10 cellular contexts compared by ENCODE assay signal in the genomic region with DNA sequence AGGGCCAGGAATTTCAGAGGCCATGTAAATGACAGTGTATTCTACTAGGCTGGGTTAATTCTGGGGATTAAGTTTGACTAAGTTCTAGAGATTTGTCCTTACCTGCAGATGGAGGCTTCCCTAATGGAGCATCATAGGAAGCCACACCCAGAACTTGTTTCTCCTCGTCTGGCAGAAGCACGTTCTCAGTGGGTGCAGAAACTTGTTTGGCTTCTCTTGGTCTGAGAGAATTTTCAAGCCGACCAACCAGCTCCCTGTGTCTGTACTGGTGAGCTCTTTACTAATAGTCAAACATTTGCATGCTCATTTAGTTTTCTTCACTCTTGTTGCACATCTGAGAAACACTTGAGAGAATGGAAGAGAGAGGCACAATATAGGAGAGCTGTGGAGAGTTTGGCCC. TPM values are rescaled to one million over a fixed set of nuclear protein-coding genes. Genes with fewer than 3 reads are reported as not detected.
DNase-seq lines count a peak whose midpoint lies in the region; ATAC-seq and TF ChIP-seq lines count a peak whose summit lies in the region.
"Had no signal": no experiment of that assay in that cellular context is flagged by ENCODE, and none has a peak within 500 bp of the region (broad histone marks: within the 10 kb centered on the region; RNA-seq: fewer than 3 reads in every experiment).

No MANE protein-coding gene starts in this region.

- H3K4me1 ChIP-seq in adrenal gland (replicated peaks in 1 of 2): no peaks in the 10 kb centered on the region

- H3K27me3 Mint-ChIP-seq in nephron (ENCODE audit: low read depth): no peaks in the 10 kb centered on the region

- H3K9me3 ChIP-seq in adrenal gland (replicated peaks in 1 of 3): no peaks in the 10 kb centered on the region

- intact Hi-C loops in adrenal gland (cut with DNase I): loop anchor here (10.0 kb wide), 1 partner anchor 81 kb away; no protein-coding TSS in a partner anchor

- TF ChIP-seq POLR2A in adrenal gland (IDR thresholded peaks at IDR 0.05) (no peak), GM18505 (IDR thresholded peaks at IDR 0.05; ENCODE audit: borderline replicate concordance, extremely low read depth, insufficient read depth, insufficient read length) (no peak)

- H3K4me3 ChIP-seq in GM12865 (ENCODE audit: low read depth, low read length) (0 out of 2 replicates have a peak overlapping the region, but pooled peaks have one; percentile 45), adrenal gland (no peak overlapping the region)

- 76 to 92% (median 83%) methylated on average over 3 of the region's 3 CpGs for WGBS in adrenal gland, 4 donors

- no peaks in the 10 kb centered on the region for H3K36me3 ChIP-seq in adrenal gland (replicated peaks in 1 of 2)

- H3K27ac Mint-ChIP-seq in nephron: peak overlapping the region; percentile 98 to 99 (median 99)

- ATAC-seq in HG02798 (IDR thresholded peaks at IDR 0.05; ENCODE audit: poor library complexity, unreplicated experiment) (peak; percentile 41), GM18505 (IDR thresholded peaks at IDR 0.05; ENCODE audit: unreplicated experiment) (no peak), HG03159 (IDR thresholded peaks at IDR 0.05; ENCODE audit: unreplicated experiment) (no peak)

- peak; percentile 54 for DNase-seq in GM12865 (ENCODE audit: low read depth)
- DNase-seq in adrenal gland: no peak
- DNase-seq in HEK293T (ENCODE audit: extremely low spot score): no peak
- no peak for DNase-seq in DMS79 treated with DMSO at 0.1 percent for 48 hours (lab: John Stamatoyannopoulos, UW)
- DNase-seq: GDM1, NCI-H774 had no signal

- no peaks in the 10 kb centered on the region for H3K36me3 Mint-ChIP-seq in nephron (ENCODE audit: low read depth)

- POLR2A ChIA-PET in HEK293T (lab: Yijun Ruan, JAX): interaction anchor here (1.7 to 2.3 kb wide), 2 partner anchors 9 to 21 kb away, joined by 5 to 16 read pairs; partner anchors contain the start of gene COMMD8

- CTCF ChIA-PET in HEK293T (lab: Yijun Ruan, JAX): no interaction called here

- H3K4me3 Mint-ChIP-seq in nephron: peak overlapping the region; percentile 60 to 94 (median 82)

- no peak for TF ChIP-seq CTCF in GM12865 (IDR thresholded peaks at IDR 0.05; ENCODE audit: insufficient read depth, low read depth, low read length, missing control alignments)
- TF ChIP-seq CTCF in adrenal gland (IDR thresholded peaks at IDR 0.05): no peak
- TF ChIP-seq CTCF in nephron (IDR thresholded peaks at IDR 0.05; ENCODE audit: unreplicated experiment in 3 of 3): no peak

- peaks cover 13% of the 10 kb centered on the region for H3K4me1 Mint-ChIP-seq in nephron

- H3K27ac ChIP-seq in adrenal gland: peak overlapping the region in 3 of 5 donors; percentile 80 to 97 (median 93)

- H3K9me3 Mint-ChIP-seq in nephron: no peaks in the 10 kb centered on the region

- no peaks in the 10 kb centered on the region for H3K27me3 ChIP-seq in adrenal gland

TF ChIP-seq in HEK293T, 16 proteins besides CTCF, POLR2A, EP300 and RAD21:
- TF ChIP-seq SUZ12 (IDR thresholded peaks at IDR 0.05) (no peak), TARDBP (IDR thresholded peaks at IDR 0.05) (no peak), ARNT (IDR thresholded peaks at IDR 0.05) (no peak), LEF1 (IDR thresholded peaks at IDR 0.05; ENCODE audit: borderline replicate concordance) (no peak), FOXM1 (IDR thresholded peaks at IDR 0.05; ENCODE audit: borderline replicate concordance) (no peak), ELF4 (IDR thresholded peaks at IDR 0.05) (no peak), FOXA1 (IDR thresholded peaks at IDR 0.05) (no peak), HDGF (IDR thresholded peaks at IDR 0.05; ENCODE audit: borderline replicate concordance) (no peak), FOXK2 (IDR thresholded peaks at IDR 0.05) (no peak), SP1 (IDR thresholded peaks at IDR 0.05) (no peak), CTBP1 (IDR thresholded peaks at IDR 0.05; ENCODE audit: borderline replicate concordance) (no peak), ZNF384 (IDR thresholded peaks at IDR 0.05) (no peak), L3MBTL2 (conservative IDR thresholded peaks at IDR 0.05) (no peak)
- TF ChIP-seq, protein P1, sequence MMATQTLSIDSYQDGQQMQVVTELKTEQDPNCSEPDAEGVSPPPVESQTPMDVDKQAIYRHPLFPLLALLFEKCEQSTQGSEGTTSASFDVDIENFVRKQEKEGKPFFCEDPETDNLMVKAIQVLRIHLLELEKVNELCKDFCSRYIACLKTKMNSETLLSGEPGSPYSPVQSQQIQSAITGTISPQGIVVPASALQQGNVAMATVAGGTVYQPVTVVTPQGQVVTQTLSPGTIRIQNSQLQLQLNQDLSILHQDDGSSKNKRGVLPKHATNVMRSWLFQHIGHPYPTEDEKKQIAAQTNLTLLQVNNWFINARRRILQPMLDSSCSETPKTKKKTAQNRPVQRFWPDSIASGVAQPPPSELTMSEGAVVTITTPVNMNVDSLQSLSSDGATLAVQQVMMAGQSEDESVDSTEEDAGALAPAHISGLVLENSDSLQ (IDR thresholded peaks at IDR 0.05): no peak

RNA-seq across cellular contexts. Expression of gene ATP10D, which starts 0.9 kb away (rescaled TPM):
- total RNA-seq in adrenal gland: 10 to 100 TPM; 13.6 to 50.2 (median 31.0) TPM
- 10 to 100 TPM in 1 of 3 donors, 1 to 10 TPM in 2; 3.8 to 17.3 (median 5.0) TPM for polyA plus RNA-seq in adrenal gland

RNA-seq across cellular contexts. Expression of gene COMMD8, which starts 20.7 kb away (rescaled TPM):
- total RNA-seq in adrenal gland: 10 to 100 TPM in 7 of 8 donors, 1 to 10 TPM in 1; 9.8 to 33.2 (median 16.1) TPM
- 10 to 100 TPM in 2 of 3 donors, 1 to 10 TPM in 1; 6.3 to 20.2 (median 12.8) TPM for polyA plus RNA-seq in adrenal gland
